In the genomic region with DNA sequence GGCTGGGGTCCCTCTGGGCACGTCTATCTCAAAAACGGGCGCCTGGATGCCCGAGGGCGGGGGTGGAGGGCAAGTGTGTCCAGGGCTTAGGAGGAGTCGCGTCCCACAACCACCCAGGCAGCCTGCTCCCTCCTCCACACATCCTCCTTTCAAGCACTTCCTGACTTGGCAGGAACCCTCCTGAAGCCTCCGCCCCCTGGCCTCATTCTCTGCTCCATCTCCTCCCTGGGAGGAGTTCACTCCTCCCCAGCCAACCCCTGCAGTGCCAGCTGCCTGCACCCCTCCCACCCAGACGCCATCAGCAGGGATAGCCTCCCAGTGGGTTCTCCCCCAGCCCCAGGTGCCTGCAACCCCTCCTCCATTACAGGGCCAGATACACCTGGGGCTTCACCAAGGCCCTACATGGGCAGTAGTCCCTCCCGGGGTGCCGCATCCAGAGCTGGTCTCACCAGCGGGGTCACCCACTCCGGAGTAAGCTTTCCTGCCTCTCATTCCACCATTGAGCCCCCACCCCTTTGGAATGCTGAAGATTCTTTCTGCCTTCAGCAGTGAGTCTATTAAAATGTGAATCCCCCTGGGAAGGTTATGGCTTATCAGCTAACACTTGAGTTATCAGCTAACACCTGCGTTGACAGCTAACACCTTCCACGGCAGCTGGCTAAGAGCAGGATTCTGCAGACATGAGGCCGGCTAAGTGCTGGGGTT, we compare ENCODE assay signal across 8 cellular contexts.
DNase-seq lines count a peak whose midpoint lies in the region; ATAC-seq lines count a peak whose summit lies in the region.

No MANE protein-coding gene starts in this region.

- peak; percentile 93 for DNase-seq in GM03348 (ENCODE audit: low spot score)
- peak; percentile 45 for DNase-seq in NCI-H1694 treated with DMSO at 0.1 percent for 48 hours (lab: John Stamatoyannopoulos, UW)
- DNase-seq in T-helper 2 cell treated with Interferon-gamma antibody and Interleukin-4, amounts not matched to agents 5 μg/mL and 100 μg/mL, for 36 hours (ENCODE audit: low spot score): peak; percentile 31
- DNase-seq in T47D (ENCODE audit: low read depth in 1 of 2, low spot score in 1 of 2): peak; percentile 56 to 70
- DNase-seq in iris pigment epithelial cell (ENCODE audit: low read depth): peak; percentile 87
- peak; percentile 14 to 64 (median 25) for DNase-seq in stimulated activated CD4-positive, alpha-beta T cell treated with anti-CD3 and anti-CD28 coated beads, TNF-alpha, amount 100 ng/mL, for 24 hours (ENCODE audit: low read depth in 3 of 3)

- no peaks in the 10 kb centered on the region for H3K27me3 Mint-ChIP-seq in T-helper 2 cell treated with Interferon-gamma antibody and Interleukin-4, amounts not matched to agents 5 μg/mL and 100 μg/mL, for 36 hours (ENCODE audit: low read depth)

- H3K9me3 Mint-ChIP-seq in T-helper 2 cell treated with Interferon-gamma antibody and Interleukin-4, amounts not matched to agents 5 μg/mL and 100 μg/mL, for 36 hours: no peaks in the 10 kb centered on the region

- H3K36me3 Mint-ChIP-seq in T-helper 2 cell treated with Interferon-gamma antibody and Interleukin-4, amounts not matched to agents 5 μg/mL and 100 μg/mL, for 36 hours (ENCODE audit: low read depth): no peaks in the 10 kb centered on the region

- H3K4me1 Mint-ChIP-seq in T-helper 2 cell treated with Interferon-gamma antibody and Interleukin-4, amounts not matched to agents 5 μg/mL and 100 μg/mL, for 36 hours (ENCODE audit: low read depth): peaks cover 28% of the 10 kb centered on the region

- peak overlapping the region; percentile 48 for H3K4me3 Mint-ChIP-seq in T-helper 2 cell treated with Interferon-gamma antibody and Interleukin-4, amounts not matched to agents 5 μg/mL and 100 μg/mL, for 36 hours

- ATAC-seq in GM18868 (IDR thresholded peaks at IDR 0.05; ENCODE audit: unreplicated experiment): no peak
- ATAC-seq in HG03354 (IDR thresholded peaks at IDR 0.05; ENCODE audit: poor library complexity, severe bottlenecking, unreplicated experiment): no peak

- H3K27ac Mint-ChIP-seq in T-helper 2 cell treated with Interferon-gamma antibody and Interleukin-4, amounts not matched to agents 5 μg/mL and 100 μg/mL, for 36 hours: peak overlapping the region; percentile 77

- in situ Hi-C loops in T47D (cut with HindIII; ENCODE audit: low pct_unique_long_range_greater_than_20kb, low sequenced_read_pairs): no loop called here

Comparison
In these comparisons a context has a peak if more than half of its experiments do, and no peak if none do; other contexts are left out.
1. DNase-seq: peak in every context shown above with its lines; median percentile 93 in GM03348; 87 in iris pigment epithelial cell; 63 in T47D; 45 in NCI-H1694 treated with DMSO at 0.1 percent for 48 hours; 31 in T-helper 2 cell treated with Interferon-gamma antibody and Interleukin-4, amounts not matched to agents 5 μg/mL and 100 μg/mL, for 36 hours; 25 in stimulated activated CD4-positive, alpha-beta T cell treated with anti-CD3 and anti-CD28 coated beads, TNF-alpha, amount 100 ng/mL, for 24 hours.